8 cellular contexts compared by ENCODE assay signal in the genomic region with DNA sequence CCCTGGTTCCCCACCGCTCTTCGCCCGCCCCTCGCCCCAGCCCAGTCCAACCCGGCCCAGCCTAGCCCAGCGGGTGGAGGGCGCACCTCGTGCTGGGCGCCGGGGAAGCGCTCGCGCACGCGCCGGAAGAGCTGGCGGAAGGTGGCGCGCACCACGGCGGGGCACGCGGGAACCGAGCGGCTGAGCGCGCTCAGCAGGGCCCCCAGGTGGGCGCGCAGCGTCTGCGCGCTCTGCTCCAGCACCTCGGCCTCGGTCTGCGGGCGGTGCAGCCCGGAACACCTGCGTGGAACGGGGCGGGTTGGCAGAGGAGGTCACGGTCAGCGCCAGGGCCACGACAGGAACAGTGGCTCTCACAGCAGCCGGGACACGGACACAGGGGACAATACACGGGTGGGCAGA. TPM values are rescaled to one million over a fixed set of nuclear protein-coding genes. Genes with fewer than 3 reads are reported as not detected.
DNase-seq lines count a peak whose midpoint lies in the region; ATAC-seq and TF ChIP-seq lines count a peak whose summit lies in the region.
"Not testable (repeated sequence)": the region's sequence is repeated elsewhere in the genome, so short reads cannot be mapped to it uniquely, and the experiment has no call there.

No MANE protein-coding gene starts in this region.

- H3K27me3 Mint-ChIP-seq in IgD-negative memory B cell, T-cell: not testable (repeated sequence)

- CTCF ChIA-PET in T-cell (lab: Charles Lee), result interaction anchor here in 1 of 2 donors (0.6 kb wide), 1 partner anchor 101 kb away, joined by 4 read pairs; no protein-coding TSS in a partner anchor

- POLR2A ChIA-PET in T-cell (lab: Charles Lee), result not testable (repeated sequence)

- DNase-seq in GM06990 (ENCODE audit: extremely low read depth, insufficient read length) (peak; percentile 76), T-cell (peak; percentile 43 to 78 (median 66))
- peak in 3 of 4 experiments; percentile 22 to 62 (median 60) for DNase-seq in activated naive CD4-positive, alpha-beta T cell (lab: John Stamatoyannopoulos, UW)
- DNase-seq in fibroblast of the aortic adventitia (ENCODE audit: low read depth), result not testable (repeated sequence)
- DNase-seq in stimulated activated naive CD8-positive, alpha-beta T cell treated with anti-CD3 and anti-CD28 coated beads, Interleukin-15, Interleukin-2, amounts not matched to agents 100 U/mL and 50 U/mL, for 24 hours, result peak; percentile 69

- H3K9me3 ChIP-seq in neuron (ENCODE audit: low read length), result not testable (repeated sequence)

- H3K4me3 ChIP-seq in GM06990 (replicated peaks; ENCODE audit: low read depth, low read length) (peak overlapping the region; percentile 52), fibroblast of the aortic adventitia (ENCODE audit: low read depth, low read length) (peak overlapping the region; percentile 28), neuron (ENCODE audit: low read length) (peak overlapping the region; percentile 42)

- H3K36me3 ChIP-seq in GM06990 (ENCODE audit: control insufficient read depth, insufficient read depth, low read length); neuron (ENCODE audit: insufficient read depth, low read length): not testable (repeated sequence)

- H3K4me1 Mint-ChIP-seq in IgD-negative memory B cell (peaks cover under 1 to 18% (median 17%) of the 10 kb centered on the region in 3 donors), T-cell (peaks cover 9 to 28% (median 21%) of the 10 kb centered on the region in 3 donors)

- peak; percentile 38 for ATAC-seq in GM21786 (IDR thresholded peaks at IDR 0.05; ENCODE audit: unreplicated experiment)
- ATAC-seq in T-cell (replicated peaks in 1 of 4), result peak; percentile 65 to 77 (median 72)
- peak; percentile 64 for ATAC-seq in stimulated activated naive CD8-positive, alpha-beta T cell treated with anti-CD3 and anti-CD28 coated beads, Interleukin-15, Interleukin-2, amounts not matched to agents 100 U/mL and 50 U/mL, for 24 hours

- not testable (repeated sequence) for H3K27me3 ChIP-seq in GM06990 (replicated peaks; ENCODE audit: control insufficient read depth, insufficient read depth, low read length); neuron (ENCODE audit: insufficient read depth, low read length)

- TF ChIP-seq CTCF in GM06990 (IDR thresholded peaks at IDR 0.05; ENCODE audit: insufficient read depth, low read length, poor library complexity, severe bottlenecking), result peak; percentile 11
- TF ChIP-seq CTCF in fibroblast of the aortic adventitia (IDR thresholded peaks at IDR 0.05; ENCODE audit: insufficient read depth, low read length), result not testable (repeated sequence)

- H2AFZ ChIP-seq in neuron (ENCODE audit: low read depth, low read length), result not testable (repeated sequence)

- H3K36me3 Mint-ChIP-seq in IgD-negative memory B cell, T-cell: not testable (repeated sequence)

- H3K27ac Mint-ChIP-seq in IgD-negative memory B cell, result peak overlapping the region in 2 of 3 donors; percentile 87 to 88
- H3K27ac Mint-ChIP-seq in T-cell, result peak overlapping the region; percentile 82 to 87

- peak overlapping the region; percentile 74 to 84 (median 78) for H3K4me3 Mint-ChIP-seq in IgD-negative memory B cell
- H3K4me3 Mint-ChIP-seq in T-cell, result peak overlapping the region; percentile 74 to 81 (median 76)

- not testable (repeated sequence) for H3K9me3 Mint-ChIP-seq in IgD-negative memory B cell, T-cell

- H3K4me1 ChIP-seq in neuron (ENCODE audit: insufficient read depth, low read length), result peaks cover 13% of the 10 kb centered on the region

RNA-seq across cellular contexts. Expression of gene DBNL, which starts 4.0 kb away (rescaled TPM):
- 384 TPM for polyA plus RNA-seq in IgD-negative memory B cell
- 100 to 1,000 TPM; 101 to 188 (median 156) TPM for total RNA-seq in T-cell
- total RNA-seq in fibroblast of the aortic adventitia (ENCODE audit: low replicate concordance), result 73.0 and 110 TPM in 2 replicates

RNA-seq across cellular contexts. Expression of gene PGAM2, which starts 24.9 kb away (rescaled TPM):
- not detected for polyA plus RNA-seq in IgD-negative memory B cell
- total RNA-seq in T-cell, result 1 to 10 TPM; 1.1 to 2.9 (median 1.7) TPM
- not detected in 2 replicates for total RNA-seq in fibroblast of the aortic adventitia (ENCODE audit: low replicate concordance)

RNA-seq across cellular contexts. Expression of gene POLM, which starts 41.8 kb away (rescaled TPM):
- 42.0 TPM for polyA plus RNA-seq in IgD-negative memory B cell
- total RNA-seq in T-cell (10 to 100 TPM; 39.5 to 81.9 (median 70.7) TPM), fibroblast of the aortic adventitia (ENCODE audit: low replicate concordance) (18.1 and 59.9 TPM in 2 replicates)

RNA-seq across cellular contexts. Expression of gene SPDYE1, which starts 42.8 kb away (rescaled TPM):
- 0.10 TPM for polyA plus RNA-seq in IgD-negative memory B cell
- not detected for total RNA-seq in T-cell
- total RNA-seq in fibroblast of the aortic adventitia (ENCODE audit: low replicate concordance), result not detected in 2 replicates
